Comparison of ENCODE assay signal across 17 cellular contexts in genomic region chr1:111242805-111243523, GRCh38. TPM values are rescaled to one million over a fixed set of nuclear protein-coding genes. Genes with fewer than 3 reads are reported as not detected.
"Had no signal": no experiment of that assay in that cellular context is flagged by ENCODE, and none has a peak within 500 bp of the region (broad histone marks: within the 10 kb centered on the region; RNA-seq: fewer than 3 reads in every experiment).

No MANE protein-coding gene starts in this region.

- H3K36me3 ChIP-seq: brain microvascular endothelial cell had no signal

- DNase-seq: activated CD4-positive, alpha-beta T cell treated with anti-CD3 and anti-CD28 coated beads, Interleukin-2, amount 10 ng/mL, durations not matched to agents 24 days and 14 days; activated CD4-positive, CD25-positive, alpha-beta regulatory T cell; activated CD8-positive, alpha-beta memory T cell treated with anti-CD3 and anti-CD28 coated beads for 24 hours; activated naive CD8-positive, alpha-beta T cell treated with anti-CD3 and anti-CD28 coated beads for 36 hours; brain microvascular endothelial cell; foreskin fibroblast; left cardiac atrium; mucosa of descending colon; naive thymus-derived CD8-positive, alpha-beta T cell; stimulated activated CD4-positive, alpha-beta T cell treated with anti-CD3 and anti-CD28 coated beads, Interleukin-4, amount 100 ng/mL, for 4 hours; stimulated activated CD8-positive, alpha-beta memory T cell treated with anti-CD3 and anti-CD28 coated beads, Interleukin-4, amount 100 ng/mL, for 48 hours; stimulated activated naive CD4-positive, alpha-beta T cell treated with Interleukin-2 at 50 U/mL for 16 hours had no signal

- H3K27me3 ChIP-seq: brain microvascular endothelial cell had no signal

- H3K4me3 ChIP-seq: lung, mucosa of descending colon, skin epidermis had no signal

- H3K9me3 ChIP-seq: mucosa of descending colon had no signal

- H3K27ac ChIP-seq: brain microvascular endothelial cell, skin epidermis had no signal

- ATAC-seq: mucosa of descending colon; naive thymus-derived CD8-positive, alpha-beta T cell had no signal

RNA-seq across cellular contexts. Expression of gene CHI3L2, which starts 15.5 kb away (rescaled TPM):
- total RNA-seq: cerebellum had no signal

RNA-seq across cellular contexts. Expression of gene CHIA, which starts 47.7 kb away (rescaled TPM):
- total RNA-seq: activated CD4-positive, alpha-beta T cell treated with anti-CD3 and anti-CD28 coated beads, Interleukin-2, amount 10 ng/mL, durations not matched to agents 24 days and 14 days; activated naive CD8-positive, alpha-beta T cell treated with anti-CD3 and anti-CD28 coated beads for 36 hours; activated T-helper 1 cell treated with anti-CD3 and anti-CD28 coated beads, Interleukin-12 subunit alpha, Interleukin-12 subunit beta, Interleukin-2, Interleukin-4 antibody, amounts not matched to agents 30 ng/mL and 10 ng/mL and 1 ng/mL, durations not matched to agents 14 hours and 24 hours and 36 hours; cerebellum; left cardiac atrium; mucosa of descending colon; naive thymus-derived CD8-positive, alpha-beta T cell; renal cortical epithelial cell had no signal
- polyA plus RNA-seq: naive thymus-derived CD8-positive, alpha-beta T cell had no signal
